In the genomic region with DNA sequence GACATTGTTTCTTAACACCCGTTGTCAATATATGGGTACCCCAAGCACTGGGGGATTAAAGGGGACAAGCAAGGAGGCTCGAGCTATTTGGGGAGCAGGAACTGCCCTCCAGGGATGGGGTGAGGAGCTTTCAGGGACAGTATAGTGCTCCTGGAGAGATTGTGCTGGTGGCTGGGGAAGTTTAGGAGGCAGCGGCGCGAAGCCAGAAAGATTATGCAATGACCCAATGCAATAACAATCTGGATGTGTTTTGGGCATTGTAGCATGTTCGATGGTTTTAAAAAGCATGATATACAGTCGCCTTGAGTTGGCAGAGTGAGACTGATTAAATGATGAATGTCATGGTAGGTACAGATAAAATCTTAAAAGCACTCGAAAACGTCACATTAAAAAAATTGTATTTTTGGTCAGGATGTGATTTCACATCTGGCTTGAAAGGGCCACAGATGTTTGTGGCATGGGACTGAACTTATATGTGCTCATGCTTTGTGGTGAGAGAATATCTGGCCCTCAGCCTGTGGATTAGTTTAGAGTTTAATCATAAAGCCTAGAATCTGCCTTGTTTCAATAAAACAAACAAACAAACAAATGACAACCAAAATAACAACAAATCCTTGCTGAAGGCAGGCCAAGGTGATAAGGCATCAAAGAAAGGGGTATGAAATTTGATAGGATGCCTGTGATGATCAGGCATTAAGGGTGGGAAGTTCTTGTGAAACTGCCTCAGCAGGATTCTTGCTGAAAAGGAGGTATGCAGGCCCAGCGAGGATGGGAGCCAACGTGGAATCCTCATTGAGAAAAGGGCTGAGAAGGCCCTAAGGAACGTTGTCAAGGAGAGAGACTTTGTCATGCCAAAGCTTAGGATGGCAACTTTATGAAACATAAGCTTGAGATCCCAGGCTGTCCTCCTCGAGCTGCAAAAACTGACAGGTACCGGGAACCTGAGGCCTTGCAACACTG, we compare ENCODE assay signal across 15 cellular contexts.
"Had no signal": no experiment of that assay in that cellular context is flagged by ENCODE, and none has a peak within 500 bp of the region (broad histone marks: within the 10 kb centered on the region; RNA-seq: fewer than 3 reads in every experiment).

No MANE protein-coding gene starts in this region.

- DNase-seq: activated CD4-positive, alpha-beta T cell treated with anti-CD3 and anti-CD28 coated beads, Interleukin-2, amount 50 U/mL, for 4 hours; activated CD8-positive, alpha-beta memory T cell treated with anti-CD3 and anti-CD28 coated beads, Interleukin-2, amount 10 ng/mL, durations not matched to agents 7 days and 5 days; activated gamma-delta T cell treated with Interleukin-2 at 50 U/mL for 16 hours; activated naive CD8-positive, alpha-beta T cell treated with anti-CD3 and anti-CD28 coated beads for 36 hours; activated T-cell treated with anti-CD3 and anti-CD28 coated beads, Interleukin-2, amount 50 U/mL, for 48 hours; cerebellar nuclear complex; endodermal cell; heart right ventricle; stimulated activated CD4-positive, alpha-beta T cell treated with anti-CD3 and anti-CD28 coated beads, Interleukin-4, amount 100 ng/mL, for 4 hours; stimulated activated naive CD8-positive, alpha-beta T cell treated with anti-CD3 and anti-CD28 coated beads, Interleukin-15, amount 100 ng/mL, for 72 hours had no signal

- H3K4me1 ChIP-seq: neural progenitor cell, parathyroid adenoma had no signal

- H3K4me3 ChIP-seq: heart right ventricle, neural progenitor cell, vagina had no signal

- H3K9me3 ChIP-seq: heart right ventricle, vagina had no signal

- H3K27ac ChIP-seq: heart right ventricle, neural progenitor cell, parathyroid adenoma, vagina had no signal

- FAIRE-seq: frontal cortex had no signal

- H3K27me3 ChIP-seq: heart right ventricle, neural progenitor cell, vagina had no signal

- H3K36me3 ChIP-seq: heart right ventricle, neural progenitor cell, vagina had no signal

- ATAC-seq: activated CD4-positive, CD25-positive, alpha-beta regulatory T cell treated with anti-CD3 and anti-CD28 coated beads, Interleukin-2, amount 50 U/mL, for 24 hours; activated CD8-positive, alpha-beta memory T cell treated with anti-CD3 and anti-CD28 coated beads, Interleukin-2, amount 10 ng/mL, durations not matched to agents 7 days and 5 days; heart right ventricle; stimulated activated naive CD8-positive, alpha-beta T cell treated with anti-CD3 and anti-CD28 coated beads, Interleukin-15, amount 100 ng/mL, for 72 hours had no signal
